18 cellular contexts compared by ENCODE assay signal in the genomic region with DNA sequence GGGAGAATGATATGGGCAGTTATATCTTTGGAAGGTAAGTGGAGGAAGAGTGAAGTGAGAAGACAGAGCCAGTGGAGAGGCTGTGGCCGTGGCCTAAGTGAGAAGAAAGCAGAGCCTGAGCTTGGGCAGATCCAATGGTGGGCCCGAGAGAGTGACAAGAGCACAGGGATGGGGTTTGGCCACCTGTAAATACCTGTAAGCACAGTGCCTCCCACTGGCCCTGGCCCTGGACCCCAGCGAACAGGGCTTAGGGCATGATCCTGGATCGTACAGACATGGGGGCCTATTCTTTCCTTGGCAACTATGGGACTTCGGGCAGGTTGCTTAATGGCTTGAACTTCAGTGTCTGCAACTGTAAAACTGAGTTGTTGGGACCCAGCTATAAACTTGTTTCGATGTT.
"Had no signal": no experiment of that assay in that cellular context is flagged by ENCODE, and none has a peak within 500 bp of the region (broad histone marks: within the 10 kb centered on the region; RNA-seq: fewer than 3 reads in every experiment).

No MANE protein-coding gene starts in this region.

- H3K9ac ChIP-seq: neural progenitor cell, parathyroid adenoma had no signal

- H3K79me2 ChIP-seq: parathyroid adenoma had no signal

- H3K9me3 ChIP-seq: tibial nerve had no signal

- H3K4me1 ChIP-seq: left ventricle myocardium inferior, neural progenitor cell, parathyroid adenoma, tibial nerve had no signal

- ATAC-seq: activated naive CD4-positive, alpha-beta T cell treated with anti-CD3 and anti-CD28 coated beads, Interleukin-2, amount 50 U/mL, for 72 hours; activated T-helper 17 cell treated with anti-CD3 and anti-CD28 coated beads, Interleukin-2, amount 50 U/mL, for 72 hours; esophagus mucosa had no signal

- H3K27me3 ChIP-seq: dorsolateral prefrontal cortex, hepatocyte, neural progenitor cell, tibial nerve had no signal

- H2AFZ ChIP-seq: hepatocyte, neural progenitor cell, parathyroid adenoma had no signal

- H3K27ac ChIP-seq: hepatocyte, left ventricle myocardium inferior, neural progenitor cell, parathyroid adenoma, tibial nerve had no signal

- H3K4me2 ChIP-seq: hepatocyte, neural progenitor cell had no signal

- H3K4me3 ChIP-seq: dorsolateral prefrontal cortex, hepatocyte, left ventricle myocardium inferior, neural progenitor cell, skin epidermis, tibial nerve had no signal

- DNase-seq: activated CD4-positive, alpha-beta T cell treated with anti-CD3 and anti-CD28 coated beads, Interleukin-2, amount 10 ng/mL, durations not matched to agents 7 days and 5 days; activated CD4-positive, CD25-positive, alpha-beta regulatory T cell; activated CD8-positive, alpha-beta memory T cell treated with anti-CD3 and anti-CD28 coated beads for 24 hours; activated T-cell treated with anti-CD3 and anti-CD28 coated beads for 4 hours; amniotic stem cell; foreskin melanocyte; kidney; left ventricle myocardium inferior; retina had no signal

- H3K36me3 ChIP-seq: left ventricle myocardium inferior, neural progenitor cell had no signal
